8 cellular contexts compared by ENCODE assay signal in genomic region chr19:1094978-1095701, GRCh38. TPM values are rescaled to one million over a fixed set of nuclear protein-coding genes. Genes with fewer than 3 reads are reported as not detected.
DNase-seq lines count a peak whose midpoint lies in the region; ATAC-seq and TF ChIP-seq lines count a peak whose summit lies in the region.

Gene POLR2E (minus strand): TSS chr19:1095375. CDS start chr19:1095315, 60 bp downstream.

- H2AFZ ChIP-seq in OCI-LY7 (ENCODE audit: low read length) = peak within 1 kb of the TSS; percentile 47; the same call in 1 of the 2 replicates

- peak within 1 kb of the TSS; percentile 95 for H3K4me3 ChIP-seq in OCI-LY7 (ENCODE audit: low read depth, low read length, poor library complexity, severe bottlenecking)
- H3K4me3 ChIP-seq in epithelial cell of esophagus (ENCODE audit: low read length) = peak within 1 kb of the TSS; percentile 95
- peak within 1 kb of the TSS; percentile 91 for H3K4me3 ChIP-seq in mucosa of descending colon

- peaks cover 31% of the 10 kb centered on the region for H3K36me3 ChIP-seq in OCI-LY7 (ENCODE audit: insufficient read depth, low read length)
- H3K36me3 ChIP-seq in mucosa of descending colon (ENCODE audit: low read depth) = no peaks in the 10 kb centered on the region

- 0 out of 2 replicates have a peak, but pooled peaks cover 4% of the 10 kb centered on the region for H4K20me1 ChIP-seq in OCI-LY7 (ENCODE audit: insufficient read depth, low read length)

- DNase-seq in D341Med (ENCODE audit: low spot score) (peak; percentile 98), HuH-7.5 (ENCODE audit: low spot score) (peak; percentile 96), OCI-LY7 (ENCODE audit: low spot score) (peak; percentile 99), activated T-cell treated with anti-CD3 and anti-CD28 coated beads for 4 hours (peak; percentile 97), epithelial cell of esophagus (ENCODE audit: low read depth) (peak; percentile 98), mucosa of descending colon (peak; percentile 98 to 99 (median 99))
- peak; percentile 94 for DNase-seq in stimulated activated CD8-positive, alpha-beta memory T cell treated with anti-CD3 and anti-CD28 coated beads, Interleukin-4, amount 100 ng/mL, for 24 hours (ENCODE audit: low read depth)

- TF ChIP-seq CTCF in OCI-LY7 (conservative IDR thresholded peaks at IDR 0.05; ENCODE audit: low read length) = no peak
- no peak for TF ChIP-seq CTCF in epithelial cell of esophagus (IDR thresholded peaks at IDR 0.05; ENCODE audit: insufficient read depth, low read depth, low read length, missing control alignments)
- TF ChIP-seq CTCF in mucosa of descending colon (IDR thresholded peaks at IDR 0.05) = no peak

- ATAC-seq in GM21515 (IDR thresholded peaks at IDR 0.05; ENCODE audit: unreplicated experiment) = peak; percentile 76
- ATAC-seq in mucosa of descending colon = peak; percentile 96

- H3K9me2 ChIP-seq in OCI-LY7 (ENCODE audit: insufficient read depth, low read length) = no peaks in the 10 kb centered on the region

- BruUV-seq in OCI-LY7 (replicated peaks; lab: Mats Ljungman, UMichigan) = no TSS peak

- H3K79me2 ChIP-seq in OCI-LY7 (ENCODE audit: insufficient read depth, low read depth, low read length) = peaks cover 23% of the 10 kb centered on the region

- H3K9me3 ChIP-seq in OCI-LY7 (ENCODE audit: low read length) (no peaks in the 10 kb centered on the region), mucosa of descending colon (no peaks in the 10 kb centered on the region)

- CTCF ChIA-PET in OCI-LY7 (lab: Charles Lee; ENCODE audit: unreplicated experiment) = no interaction called here

- POLR2A ChIA-PET in OCI-LY7 (lab: Charles Lee) = interaction anchor here (0.8 kb wide), 1 partner anchor 149 kb away, joined by 3 read pairs; no protein-coding TSS in a partner anchor

- peaks cover 21% of the 10 kb centered on the region for H3K4me1 ChIP-seq in OCI-LY7 (ENCODE audit: insufficient read depth, low read length, poor library complexity, severe bottlenecking)
- H3K4me1 ChIP-seq in mucosa of descending colon (ENCODE audit: low read depth) = peaks cover 31% of the 10 kb centered on the region

- peak within 1 kb of the TSS; percentile 30 for H3K27ac ChIP-seq in OCI-LY7 (ENCODE audit: low read depth, low read length, poor library complexity, severe bottlenecking)

- intact Hi-C loops in OCI-LY7 (cut with micrococcal nuclease; ENCODE audit: unreplicated experiment) (no loop called here), mucosa of descending colon (cut with DNase I, micrococcal nuclease) (no loop called here)

- H3K4me2 ChIP-seq in OCI-LY7 (ENCODE audit: low read length) = peak within 1 kb of the TSS; percentile 89

RNA-seq across cellular contexts. Expression of gene POLR2E, which starts in this region (rescaled TPM):
- total RNA-seq in OCI-LY7 (2014; rRNA removed; shearing (Covaris generic)) = 153 and 165 TPM in 2 replicates
- total RNA-seq in OCI-LY7 (2022) (160 and 193 TPM in 2 replicates), mucosa of descending colon (100 to 1,000 TPM; 108 to 138 (median 133) TPM)

Comparison
In these comparisons a context has a peak if more than half of its experiments do, and no peak if none do; other contexts are left out.
1. Peak in every context shown above with its lines: DNase-seq, ATAC-seq, H3K4me3 ChIP-seq and H3K27ac ChIP-seq.